ENCODE assay signal across 17 cellular contexts in genomic region chr11:130161441-130161840, GRCh38. TPM values are rescaled to one million over a fixed set of nuclear protein-coding genes. Genes with fewer than 3 reads are reported as not detected.
DNase-seq lines count a peak whose midpoint lies in the region; ATAC-seq and TF ChIP-seq lines count a peak whose summit lies in the region.
"Had no signal": no experiment of that assay in that cellular context is flagged by ENCODE, and none has a peak within 500 bp of the region (broad histone marks: within the 10 kb centered on the region; RNA-seq: fewer than 3 reads in every experiment).

No MANE protein-coding gene starts in this region.

- H3K4me1 ChIP-seq in GM23338 (ENCODE audit: insufficient read depth) (peaks cover 27% of the 10 kb centered on the region), OCI-LY7 (ENCODE audit: insufficient read depth, low read length, poor library complexity, severe bottlenecking) (peaks cover 76% of the 10 kb centered on the region), esophagus (ENCODE audit: control insufficient read depth in 2 of 2, insufficient read depth in 2 of 2, low read length in 1 of 2) (peaks cover 12 to 22% of the 10 kb centered on the region in 2 donors), parathyroid adenoma (peaks cover 9% of the 10 kb centered on the region)

- intact Hi-C loops in OCI-LY7 (cut with micrococcal nuclease; ENCODE audit: unreplicated experiment) = loop anchor here (2.0 to 5.0 kb wide), 3 partner anchors 43 to 1689 kb away; no protein-coding TSS in a partner anchor

- peak overlapping the region; percentile 83; the same call in 1 of the 2 replicates for H3K4me3 ChIP-seq in GM23338
- peak overlapping the region; percentile 74 for H3K4me3 ChIP-seq in OCI-LY7 (ENCODE audit: low read depth, low read length, poor library complexity, severe bottlenecking)
- peak overlapping the region; percentile 71 to 89 for H3K4me3 ChIP-seq in esophagus (ENCODE audit: low read depth in 1 of 2, low read length in 2 of 2)
- H3K4me3 ChIP-seq in parathyroid adenoma (ENCODE audit: low read depth, low read length) = peak overlapping the region; percentile 66
- H3K4me3 ChIP-seq: gastrocnemius medialis had no signal

- peaks cover 8% of the 10 kb centered on the region; the same call in 1 of the 2 replicates for H3F3A ChIP-seq in GM23338 (replicated peaks; ENCODE audit: low read depth)

- H3K4me2 ChIP-seq in GM23338 (peak overlapping the region; percentile 94), OCI-LY7 (ENCODE audit: low read length) (peak overlapping the region; percentile 95), parathyroid adenoma (ENCODE audit: low read length) (peak overlapping the region; percentile 82)

- BruUV-seq in OCI-LY7 (replicated peaks; lab: Mats Ljungman, UMichigan) = no TSS peak

- 46 to 53% methylated on average over 6 of the region's 6 CpGs for WGBS in esophagus, 2 donors

- H3K27me3 Mint-ChIP-seq in GM23338 (ENCODE audit: insufficient read depth, low read depth, poor library complexity) = peaks cover 45% of the 10 kb centered on the region

- peaks cover 39% of the 10 kb centered on the region for H3K4me1 Mint-ChIP-seq in GM23338

- no peak for ATAC-seq in GM23338
- ATAC-seq: gastrocnemius medialis had no signal

- H3K9me3 Mint-ChIP-seq in GM23338 = no peaks in the 10 kb centered on the region; the same call in 2 of the 3 replicates
- H3K9me3 Mint-ChIP-seq: activated CD4-positive, alpha-beta memory T cell treated with anti-CD3 and anti-CD28 coated beads for 36 hours; activated T-helper 1 cell treated with anti-CD3 and anti-CD28 coated beads, Interleukin-12 subunit alpha, Interleukin-12 subunit beta, Interleukin-2, Interleukin-4 antibody, amounts not matched to agents 30 ng/mL and 10 ng/mL and 1 ng/mL, durations not matched to agents 14 hours and 24 hours and 36 hours had no signal

- no peak for TF ChIP-seq CTCF in GM23338 (conservative IDR thresholded peaks at IDR 0.05; ENCODE audit: low read depth in 2 of 2)
- TF ChIP-seq CTCF in OCI-LY7 (conservative IDR thresholded peaks at IDR 0.05; ENCODE audit: low read length) = no peak
- TF ChIP-seq CTCF in parathyroid adenoma (IDR thresholded peaks at IDR 0.05) = no peak

- no peak overlapping the region for H2AFZ ChIP-seq in GM23338
- H2AFZ ChIP-seq in OCI-LY7 (ENCODE audit: low read length) = no peak overlapping the region
- H2AFZ ChIP-seq in parathyroid adenoma = no peak overlapping the region

- H3K27ac ChIP-seq in GM23338 (ENCODE audit: low read depth) (no peak overlapping the region), OCI-LY7 (ENCODE audit: low read depth, low read length, poor library complexity, severe bottlenecking) (peak overlapping the region; percentile 93), esophagus (ENCODE audit: low read depth in 2 of 2, low read length in 1 of 2) (peak overlapping the region; percentile 35 to 89), parathyroid adenoma (no peak overlapping the region)
- H3K27ac ChIP-seq: gastrocnemius medialis had no signal

- H3K27ac Mint-ChIP-seq in GM23338 = no peak overlapping the region
- H3K27ac Mint-ChIP-seq: activated CD4-positive, alpha-beta memory T cell treated with anti-CD3 and anti-CD28 coated beads for 36 hours; activated T-helper 1 cell treated with anti-CD3 and anti-CD28 coated beads, Interleukin-12 subunit alpha, Interleukin-12 subunit beta, Interleukin-2, Interleukin-4 antibody, amounts not matched to agents 30 ng/mL and 10 ng/mL and 1 ng/mL, durations not matched to agents 14 hours and 24 hours and 36 hours had no signal

- no peak overlapping the region for H3K9ac ChIP-seq in parathyroid adenoma

- H3K9me3 ChIP-seq in OCI-LY7 (ENCODE audit: low read length) (no peaks in the 10 kb centered on the region), esophagus (ENCODE audit: control insufficient read depth in 2 of 2, insufficient read depth in 1 of 2, low read depth in 1 of 2, low read length in 1 of 2) (no peaks in the 10 kb centered on the region), parathyroid adenoma (ENCODE audit: control insufficient read depth, low read length) (no peaks in the 10 kb centered on the region)
- H3K9me3 ChIP-seq: gastrocnemius medialis had no signal

- H3K9me2 ChIP-seq in GM23338 (ENCODE audit: insufficient read depth) = no peaks in the 10 kb centered on the region
- no peaks in the 10 kb centered on the region for H3K9me2 ChIP-seq in OCI-LY7 (ENCODE audit: insufficient read depth, low read length)

- POLR2A ChIA-PET in OCI-LY7 (lab: Charles Lee) = interaction anchor here (0.6 to 4.4 kb wide), 13 partner anchors 10 to 674 kb away, joined by 3 to 17 read pairs (median 5); no protein-coding TSS in a partner anchor

- H3K27me3 ChIP-seq in GM23338 (ENCODE audit: insufficient read depth) (peaks cover 48% of the 10 kb centered on the region), esophagus (ENCODE audit: control insufficient read depth in 1 of 2, insufficient read depth in 2 of 2, low read length in 2 of 2) (no peaks in the 10 kb centered on the region), parathyroid adenoma (ENCODE audit: control insufficient read depth, insufficient read depth, low read length) (no peaks in the 10 kb centered on the region)

- CTCF ChIA-PET in OCI-LY7 (lab: Charles Lee; ENCODE audit: unreplicated experiment) = interaction anchor here (0.9 kb wide), 1 partner anchor 16 kb away, joined by 3 read pairs; no protein-coding TSS in a partner anchor

- H3K4me3 Mint-ChIP-seq in GM23338 = peak overlapping the region; percentile 83
- H3K4me3 Mint-ChIP-seq: activated CD4-positive, alpha-beta memory T cell treated with anti-CD3 and anti-CD28 coated beads for 36 hours; activated T-helper 1 cell treated with anti-CD3 and anti-CD28 coated beads, Interleukin-12 subunit alpha, Interleukin-12 subunit beta, Interleukin-2, Interleukin-4 antibody, amounts not matched to agents 30 ng/mL and 10 ng/mL and 1 ng/mL, durations not matched to agents 14 hours and 24 hours and 36 hours had no signal

- DNase-seq in GM23338 (ENCODE audit: low spot score) (no peak), OCI-LY7 (ENCODE audit: low spot score) (peak; percentile 57), dermis blood vessel endothelial cell (no peak), cerebellar cortex (ENCODE audit: low spot score) (no peak), ureter (ENCODE audit: low spot score) (no peak), GDM1 (lab: John Stamatoyannopoulos, UW) (no peak)
- DNase-seq: activated CD4-positive, alpha-beta memory T cell treated with anti-CD3 and anti-CD28 coated beads for 36 hours; anterior cingulate cortex; effector CD8-positive, alpha-beta T cell; EL; gastrocnemius medialis; NCI-H1048; NCI-H524; stimulated activated CD4-positive, alpha-beta T cell treated with anti-CD3 and anti-CD28 coated beads, Interleukin-4, amount 100 ng/mL, for 1 hour had no signal

- peaks cover 8% of the 10 kb centered on the region; the same call in 1 of the 2 replicates for H3K79me2 ChIP-seq in GM23338 (replicated peaks; ENCODE audit: insufficient read depth)
- H3K79me2 ChIP-seq in OCI-LY7 (ENCODE audit: insufficient read depth, low read depth, low read length) = peaks cover 66% of the 10 kb centered on the region
- H3K79me2 ChIP-seq in parathyroid adenoma = peaks cover 22% of the 10 kb centered on the region

- H4K20me1 ChIP-seq in GM23338 (replicated peaks; ENCODE audit: insufficient read depth) (peaks cover 4% of the 10 kb centered on the region; the same call in 1 of the 2 replicates), OCI-LY7 (ENCODE audit: insufficient read depth, low read length) (no peaks in the 10 kb centered on the region)

- H3K36me3 ChIP-seq in GM23338 (ENCODE audit: insufficient read depth) (no peaks in the 10 kb centered on the region; the same call in 1 of the 2 replicates), OCI-LY7 (ENCODE audit: insufficient read depth, low read length) (peaks cover 53% of the 10 kb centered on the region; the same call in 1 of the 2 replicates), esophagus (ENCODE audit: control insufficient read depth in 2 of 2, insufficient read depth in 2 of 2, low read length in 1 of 2) (peaks cover 0 to 6% of the 10 kb centered on the region in 2 donors), parathyroid adenoma (ENCODE audit: control insufficient read depth, insufficient read depth, low read length) (no peaks in the 10 kb centered on the region)
- H3K36me3 ChIP-seq: gastrocnemius medialis had no signal

- no peaks in the 10 kb centered on the region; the same call in 2 of the 3 replicates for H3K36me3 Mint-ChIP-seq in GM23338 (ENCODE audit: low read depth)
- H3K36me3 Mint-ChIP-seq: activated CD4-positive, alpha-beta memory T cell treated with anti-CD3 and anti-CD28 coated beads for 36 hours had no signal

TF ChIP-seq in GM23338, 12 proteins besides CTCF, POLR2A, EP300 and RAD21 (continues in another document):
- TF ChIP-seq CREB1 (CRISPR knock-in tag; IDR thresholded peaks at IDR 0.05; ENCODE audit: low read depth) (no peak), ZNF114 (CRISPR knock-in tag; IDR thresholded peaks at IDR 0.05) (no peak), STAT1 (IDR thresholded peaks at IDR 0.05; ENCODE audit: unreplicated experiment) (no peak), NANOG (IDR thresholded peaks at IDR 0.05; ENCODE audit: borderline replicate concordance) (no peak), POLR2AphosphoS5 (IDR thresholded peaks at IDR 0.05; ENCODE audit: low read depth) (no peak), EZH2 (IDR thresholded peaks at IDR 0.05; ENCODE audit: low read depth, unreplicated experiment) (no peak), EZH2phosphoT487 (IDR thresholded peaks at IDR 0.05; ENCODE audit: unreplicated experiment) (no peak)

RNA-seq across cellular contexts. Expression of gene ST14, which starts 1.9 kb away (rescaled TPM):
- total RNA-seq in GM23338 (2014; rRNA removed; shearing (Covaris generic)) = 32.7 and 36.3 TPM in 2 replicates
- polyA plus RNA-seq in GM23338 (2016; fragmentation: Nextera tagmentation; extraction: Ambion mirVana) (7.9 and 8.3 TPM in 2 replicates), esophagus (10 to 100 TPM; 69.6 to 86.4 TPM)
- total RNA-seq in OCI-LY7 (2014; rRNA removed; shearing (Covaris generic)) = 110 and 135 TPM in 2 replicates
- total RNA-seq in OCI-LY7 (2022) (98.0 and 109 TPM in 2 replicates), dermis blood vessel endothelial cell (0.14 and 0.34 TPM in 2 replicates), ureter (103 TPM)
- total RNA-seq: activated CD4-positive, alpha-beta memory T cell treated with anti-CD3 and anti-CD28 coated beads for 36 hours; activated T-helper 1 cell treated with anti-CD3 and anti-CD28 coated beads, Interleukin-12 subunit alpha, Interleukin-12 subunit beta, Interleukin-2, Interleukin-4 antibody, amounts not matched to agents 30 ng/mL and 10 ng/mL and 1 ng/mL, durations not matched to agents 14 hours and 24 hours and 36 hours had no signal

Comparison
In these comparisons a context has a peak if more than half of its experiments do, and no peak if none do; other contexts are left out.
1. H3K27ac ChIP-seq: peak in OCI-LY7 (single experiment) and esophagus (2 of 2); none in GM23338 (single experiment) and parathyroid adenoma (single experiment).
2. RNA of gene ST14, which starts 1.9 kb away (total RNA-seq): 98.0 to 135 TPM in OCI-LY7, 103 TPM in ureter (single experiment) and 32.7 to 36.3 TPM in GM23338; 0.14 to 0.34 TPM in dermis blood vessel endothelial cell; every median in the first group is over 10 times any median in the second.
3. Peak in every context shown above with its lines, with median percentiles within 50 percentile points of each other: H3K4me2 ChIP-seq and H3K4me3 ChIP-seq.